1 cellular context compared by ENCODE assay signal in genomic region chr6:111657146-111657545, GRCh38.
A peak's percentile ranks its signal among the peaks of the same experiment; 100 is the strongest.
TF ChIP-seq lines count a peak whose summit lies in the region.

No MANE protein-coding gene starts in this region.

TF ChIP-seq in HepG2, 621 proteins besides CTCF, POLR2A, EP300 and RAD21 (continued from another document):
- TF ChIP-seq ZNF142 (CRISPR knock-in tag; IDR thresholded peaks at IDR 0.05) (no peak), RAD51 (IDR thresholded peaks at IDR 0.05; ENCODE audit: borderline replicate concordance) (0 out of 2 replicates have a peak, but pooled peaks have one; percentile 6), TFE3 (CRISPR knock-in tag; IDR thresholded peaks at IDR 0.05) (peak; percentile 87), SOX13 (IDR thresholded peaks at IDR 0.05) (no peak), SOX13 (CRISPR knock-in tag; conservative IDR thresholded peaks at IDR 0.05 in 1 of 2, IDR thresholded peaks at IDR 0.05 in 1 of 2) (peak in 1 of 2 experiments; percentile 44; a peak in 1 of 4 replicates), IKZF5 (CRISPR knock-in tag; IDR thresholded peaks at IDR 0.05) (no peak), CCAR2 (optimal IDR thresholded peaks at IDR 0.05; ENCODE audit: low read depth, low read length) (no peak), MAFK (conservative IDR thresholded peaks at IDR 0.05 in 1 of 2, IDR thresholded peaks at IDR 0.05 in 1 of 2; ENCODE audit: low read length in 2 of 2) (peak; percentile 32 to 37; a peak in 1 of 4 replicates), EHMT2 (IDR thresholded peaks at IDR 0.05; ENCODE audit: borderline replicate concordance, low read depth, low read length) (peak; percentile 65; the same call in 1 of the 2 replicates), NFE2L2 (IDR thresholded peaks at IDR 0.05; ENCODE audit: low read length) (0 out of 2 replicates have a peak, but pooled peaks have one; percentile 22), GFI1 (CRISPR knock-in tag; IDR thresholded peaks at IDR 0.05; ENCODE audit: borderline replicate concordance) (no peak), PITX1 (CRISPR knock-in tag; IDR thresholded peaks at IDR 0.05) (no peak), RARA (CRISPR knock-in tag; IDR thresholded peaks at IDR 0.05) (0 out of 2 replicates have a peak, but pooled peaks have one; percentile 13), PBX2 (CRISPR knock-in tag; IDR thresholded peaks at IDR 0.05) (no peak), SOX5 (CRISPR knock-in tag; IDR thresholded peaks at IDR 0.05; ENCODE audit: borderline replicate concordance) (peak; percentile 50; the same call in 1 of the 2 replicates), HNF4A (CRISPR knock-in tag; IDR thresholded peaks at IDR 0.05) (peak; percentile 5; the same call in 1 of the 2 replicates), IRF2 (CRISPR knock-in tag; IDR thresholded peaks at IDR 0.05) (no peak), CEBPB (IDR thresholded peaks at IDR 0.05; ENCODE audit: borderline replicate concordance, low read depth, low read length) (peak; percentile 61; the same call in 1 of the 2 replicates), SAP130 (CRISPR knock-in tag; IDR thresholded peaks at IDR 0.05; ENCODE audit: low read depth) (peak; percentile 25; the same call in 1 of the 2 replicates)
